ENCODE assay signal across 21 cellular contexts in genomic region chr3:61569856-61570255, GRCh38. TPM values are rescaled to one million over a fixed set of nuclear protein-coding genes. Genes with fewer than 3 reads are reported as not detected.
"Had no signal": no experiment of that assay in that cellular context is flagged by ENCODE, and none has a peak within 500 bp of the region (broad histone marks: within the 10 kb centered on the region; RNA-seq: fewer than 3 reads in every experiment).

No MANE protein-coding gene starts in this region.

- ATAC-seq: activated T-helper 17 cell treated with anti-CD3 and anti-CD28 coated beads, Interleukin-2, amount 50 U/mL, for 72 hours; foreskin keratinocyte had no signal

- H3K4me1 ChIP-seq: foreskin keratinocyte had no signal

- H3K36me3 Mint-ChIP-seq: activated naive CD8-positive, alpha-beta T cell treated with anti-CD3 and anti-CD28 coated beads for 36 hours; immature natural killer cell had no signal

- H3K36me3 ChIP-seq: tibial nerve had no signal

- H3K27me3 Mint-ChIP-seq: central memory CD8-positive, alpha-beta T cell had no signal

- H3K9me3 Mint-ChIP-seq: activated B cell treated with CpG ODN at 0.5 μM for 24 hours; activated CD4-positive, alpha-beta memory T cell treated with anti-CD3 and anti-CD28 coated beads, Interleukin-2, amount 10 ng/mL, durations not matched to agents 7 days and 5 days; activated naive CD8-positive, alpha-beta T cell treated with anti-CD3 and anti-CD28 coated beads for 36 hours had no signal

- H3K4me3 ChIP-seq: coronary artery, lung, tibial nerve had no signal

- H3K4me3 Mint-ChIP-seq: activated B cell treated with CpG ODN at 0.5 μM for 24 hours; activated CD4-positive, alpha-beta memory T cell treated with anti-CD3 and anti-CD28 coated beads, Interleukin-2, amount 10 ng/mL, durations not matched to agents 7 days and 5 days; activated naive CD8-positive, alpha-beta T cell treated with anti-CD3 and anti-CD28 coated beads for 36 hours; activated T-helper 17 cell treated with anti-CD3 and anti-CD28 coated beads, Interleukin-2, amount 50 U/mL, for 72 hours; central memory CD8-positive, alpha-beta T cell; mesothelial cell of epicardium had no signal

- DNase-seq: activated B cell treated with CpG ODN at 0.5 μM for 24 hours; activated CD4-positive, alpha-beta memory T cell treated with anti-CD3 and anti-CD28 coated beads, Interleukin-2, amount 10 ng/mL, durations not matched to agents 7 days and 5 days; activated CD4-positive, alpha-beta T cell treated with anti-CD3 and anti-CD28 coated beads for 48 hours; activated naive CD4-positive, alpha-beta T cell; activated naive CD8-positive, alpha-beta T cell treated with anti-CD3 and anti-CD28 coated beads for 36 hours; activated T-cell treated with anti-CD3 and anti-CD28 coated beads, Interleukin-2, amount 50 U/mL, for 1 hour; amygdala; foreskin keratinocyte; glutamatergic neuron; immature natural killer cell; occipital lobe; stimulated activated CD4-positive, alpha-beta T cell treated with anti-CD3 and anti-CD28 coated beads, Interleukin-12 subunit alpha, Interleukin-12 subunit beta, amount 100 ng/mL, for 4 hours; stimulated activated CD4-positive, alpha-beta T cell treated with anti-CD3 and anti-CD28 coated beads, Interleukin-1b, Interleukin-23, amount 100 ng/mL, for 48 hours; stimulated activated naive CD4-positive, alpha-beta T cell treated with Interleukin-2 at 50 U/mL for 16 hours; substantia nigra had no signal

- H3K4me1 Mint-ChIP-seq: activated B cell treated with CpG ODN at 0.5 μM for 24 hours; activated CD4-positive, alpha-beta memory T cell treated with anti-CD3 and anti-CD28 coated beads, Interleukin-2, amount 10 ng/mL, durations not matched to agents 7 days and 5 days; activated naive CD8-positive, alpha-beta T cell treated with anti-CD3 and anti-CD28 coated beads for 36 hours; activated T-helper 17 cell treated with anti-CD3 and anti-CD28 coated beads, Interleukin-2, amount 50 U/mL, for 72 hours; central memory CD8-positive, alpha-beta T cell had no signal

- H3K27ac ChIP-seq: foreskin keratinocyte had no signal

- H3K27ac Mint-ChIP-seq: activated B cell treated with CpG ODN at 0.5 μM for 24 hours; activated CD4-positive, alpha-beta memory T cell treated with anti-CD3 and anti-CD28 coated beads, Interleukin-2, amount 10 ng/mL, durations not matched to agents 7 days and 5 days; activated naive CD8-positive, alpha-beta T cell treated with anti-CD3 and anti-CD28 coated beads for 36 hours; activated T-helper 17 cell treated with anti-CD3 and anti-CD28 coated beads, Interleukin-2, amount 50 U/mL, for 72 hours; immature natural killer cell; mesothelial cell of epicardium had no signal

- H3K27me3 ChIP-seq: foreskin keratinocyte, tibial nerve had no signal

RNA-seq across cellular contexts. Expression of gene PTPRG, which starts 8.5 kb away (rescaled TPM):
- total RNA-seq: activated T-helper 17 cell treated with anti-CD3 and anti-CD28 coated beads, Interleukin-2, amount 50 U/mL, for 72 hours had no signal
